Comparison of ENCODE assay signal across 15 cellular contexts in genomic region chr3:179840985-179841384, GRCh38.
A peak's percentile ranks its signal among the peaks of the same experiment; 100 is the strongest.
DNase-seq lines count a peak whose midpoint lies in the region; ATAC-seq, FAIRE-seq and TF ChIP-seq lines count a peak whose summit lies in the region.
"Had no signal": no experiment of that assay in that cellular context is flagged by ENCODE, and none has a peak within 500 bp of the region (broad histone marks: within the 10 kb centered on the region; RNA-seq: fewer than 3 reads in every experiment).

No MANE protein-coding gene starts in this region.

- H3K4me1 Mint-ChIP-seq in activated CD8-positive, alpha-beta T cell treated with anti-CD3 and anti-CD28 coated beads, Interleukin-2, amount 10 ng/mL, durations not matched to agents 7 days and 5 days (ENCODE audit: low read depth): no peaks in the 10 kb centered on the region
- H3K4me1 Mint-ChIP-seq in CD4-positive, alpha-beta memory T cell: no peaks in the 10 kb centered on the region
- H3K4me1 Mint-ChIP-seq: stimulated activated naive B cell treated with anti-CD40 and anti-IgM and Interleukin-4, amounts not matched to agents 10 μg/mL and 1 μg/mL and 100 μg/mL, for 72 hours had no signal

- CTCF ChIA-PET in activated CD8-positive, alpha-beta T cell treated with anti-CD3 and anti-CD28 coated beads, Interleukin-2, amount 10 ng/mL, durations not matched to agents 7 days and 5 days (lab: Charles Lee): no interaction called here
- CTCF ChIA-PET in CD4-positive, alpha-beta memory T cell (lab: Charles Lee; ENCODE audit: partially characterized antibody): no interaction called here

- no peaks in the 10 kb centered on the region for H3K36me3 ChIP-seq in CD4-positive, alpha-beta memory T cell (ENCODE audit: insufficient read depth, low read length)
- H3K36me3 ChIP-seq: adrenal gland, prostate gland had no signal

- H3K27ac ChIP-seq in CD4-positive, alpha-beta memory T cell (ENCODE audit: low read depth, low read length): no peak overlapping the region
- H3K27ac ChIP-seq: adrenal gland, C4-2B, prostate gland had no signal

- peak; percentile 4 for DNase-seq in AG09309 (ENCODE audit: low read depth)
- DNase-seq in HTR-8/SVneo (ENCODE audit: insufficient read length, low spot score): peak; percentile 46
- DNase-seq in astrocyte of the cerebellum (ENCODE audit: low read depth): peak; percentile 67
- peak; percentile 66 for DNase-seq in iris pigment epithelial cell (ENCODE audit: low read depth)
- no peak for DNase-seq in activated CD8-positive, alpha-beta T cell treated with anti-CD3 and anti-CD28 coated beads, Interleukin-2, amount 10 ng/mL, durations not matched to agents 7 days and 5 days
- no peak for DNase-seq in GM19239 (ENCODE audit: insufficient read length, low spot score)
- no peak for DNase-seq in CD4-positive, alpha-beta memory T cell
- DNase-seq: activated CD8-positive, alpha-beta memory T cell treated with anti-CD3 and anti-CD28 coated beads, Interleukin-2, amount 50 U/mL, for 4 hours; mucosa of descending colon; stimulated activated CD4-positive, alpha-beta T cell treated with anti-CD3 and anti-CD28 coated beads, Interleukin-4, amount 100 ng/mL, for 1 hour; stimulated activated naive B cell treated with anti-CD40 and anti-IgM and Interleukin-4, amounts not matched to agents 10 μg/mL and 1 μg/mL and 100 μg/mL, for 72 hours had no signal

- FAIRE-seq in HTR-8/SVneo (lab: Jason Lieb, UNC) (no peak), GM19239 (lab: Jason Lieb, UNC) (no peak)

- no peak for ATAC-seq in activated CD8-positive, alpha-beta T cell treated with anti-CD3 and anti-CD28 coated beads, Interleukin-2, amount 10 ng/mL, durations not matched to agents 7 days and 5 days
- ATAC-seq in HG02981 (IDR thresholded peaks at IDR 0.05; ENCODE audit: unreplicated experiment): no peak
- ATAC-seq: mucosa of descending colon; stimulated activated naive B cell treated with anti-CD40 and anti-IgM and Interleukin-4, amounts not matched to agents 10 μg/mL and 1 μg/mL and 100 μg/mL, for 72 hours had no signal

- H3K27ac Mint-ChIP-seq in activated CD8-positive, alpha-beta T cell treated with anti-CD3 and anti-CD28 coated beads, Interleukin-2, amount 10 ng/mL, durations not matched to agents 7 days and 5 days: no peak overlapping the region
- H3K27ac Mint-ChIP-seq in CD4-positive, alpha-beta memory T cell: no peak overlapping the region
- H3K27ac Mint-ChIP-seq: stimulated activated naive B cell treated with anti-CD40 and anti-IgM and Interleukin-4, amounts not matched to agents 10 μg/mL and 1 μg/mL and 100 μg/mL, for 72 hours had no signal

- intact Hi-C loops in CD4-positive, alpha-beta memory T cell (cut with micrococcal nuclease): no loop called here

- POLR2A ChIA-PET in activated CD8-positive, alpha-beta T cell treated with anti-CD3 and anti-CD28 coated beads, Interleukin-2, amount 10 ng/mL, durations not matched to agents 7 days and 5 days (lab: Charles Lee): no interaction called here
- POLR2A ChIA-PET in CD4-positive, alpha-beta memory T cell (lab: Charles Lee; ENCODE audit: partially characterized antibody): no interaction called here

- H3K27me3 Mint-ChIP-seq in activated CD8-positive, alpha-beta T cell treated with anti-CD3 and anti-CD28 coated beads, Interleukin-2, amount 10 ng/mL, durations not matched to agents 7 days and 5 days (ENCODE audit: low read depth): no peaks in the 10 kb centered on the region
- H3K27me3 Mint-ChIP-seq in CD4-positive, alpha-beta memory T cell: peaks cover 2 to 5% of the 10 kb centered on the region in 2 donors

- H3K9me3 Mint-ChIP-seq in activated CD8-positive, alpha-beta T cell treated with anti-CD3 and anti-CD28 coated beads, Interleukin-2, amount 10 ng/mL, durations not matched to agents 7 days and 5 days (ENCODE audit: insufficient read depth): no peaks in the 10 kb centered on the region
- no peaks in the 10 kb centered on the region for H3K9me3 Mint-ChIP-seq in CD4-positive, alpha-beta memory T cell
- H3K9me3 Mint-ChIP-seq: stimulated activated naive B cell treated with anti-CD40 and anti-IgM and Interleukin-4, amounts not matched to agents 10 μg/mL and 1 μg/mL and 100 μg/mL, for 72 hours had no signal

- H3K4me3 Mint-ChIP-seq in activated CD8-positive, alpha-beta T cell treated with anti-CD3 and anti-CD28 coated beads, Interleukin-2, amount 10 ng/mL, durations not matched to agents 7 days and 5 days: no peak overlapping the region
- no peak overlapping the region for H3K4me3 Mint-ChIP-seq in CD4-positive, alpha-beta memory T cell
- H3K4me3 Mint-ChIP-seq: stimulated activated naive B cell treated with anti-CD40 and anti-IgM and Interleukin-4, amounts not matched to agents 10 μg/mL and 1 μg/mL and 100 μg/mL, for 72 hours had no signal

- H3K9me3 ChIP-seq in CD4-positive, alpha-beta memory T cell (ENCODE audit: control insufficient read depth in 1 of 2, low read length in 2 of 2): no peaks in the 10 kb centered on the region
- H3K9me3 ChIP-seq: adrenal gland, mucosa of descending colon, prostate gland had no signal

- H3K36me3 Mint-ChIP-seq in activated CD8-positive, alpha-beta T cell treated with anti-CD3 and anti-CD28 coated beads, Interleukin-2, amount 10 ng/mL, durations not matched to agents 7 days and 5 days (ENCODE audit: low read depth): no peaks in the 10 kb centered on the region
- H3K36me3 Mint-ChIP-seq in CD4-positive, alpha-beta memory T cell: no peaks in the 10 kb centered on the region
- H3K36me3 Mint-ChIP-seq: stimulated activated naive B cell treated with anti-CD40 and anti-IgM and Interleukin-4, amounts not matched to agents 10 μg/mL and 1 μg/mL and 100 μg/mL, for 72 hours had no signal

- H3K27me3 ChIP-seq in CD4-positive, alpha-beta memory T cell (ENCODE audit: insufficient read depth, low read length): no peaks in the 10 kb centered on the region
- H3K27me3 ChIP-seq: adrenal gland had no signal

- H3K4me3 ChIP-seq in AG09309 (ENCODE audit: control insufficient read depth, low read depth, low read length): no peak overlapping the region
- H3K4me3 ChIP-seq in astrocyte of the cerebellum (ENCODE audit: low read depth, low read length): no peak overlapping the region
- H3K4me3 ChIP-seq in CD4-positive, alpha-beta memory T cell (ENCODE audit: low read length in 2 of 2): no peak overlapping the region
- H3K4me3 ChIP-seq: adrenal gland, mucosa of descending colon, prostate gland had no signal

- no peaks in the 10 kb centered on the region for H3K4me1 ChIP-seq in CD4-positive, alpha-beta memory T cell (ENCODE audit: insufficient read depth, low read length)
- H3K4me1 ChIP-seq: adrenal gland, prostate gland had no signal

- in situ Hi-C loops in astrocyte of the cerebellum (cut with HindIII; ENCODE audit: low sequenced_read_pairs): no loop called here

- TF ChIP-seq CTCF in AG09309 (IDR thresholded peaks at IDR 0.05; ENCODE audit: control insufficient read depth, insufficient read depth, low read depth, low read length, missing control alignments) (no peak), astrocyte of the cerebellum (IDR thresholded peaks at IDR 0.05; ENCODE audit: low read depth, low read length, missing control alignments) (no peak)

Comparison
In these comparisons a context has a peak if more than half of its experiments do, and no peak if none do; other contexts are left out.
1. DNase-seq: peak in AG09309 (single experiment), HTR-8/SVneo (single experiment), astrocyte of the cerebellum (single experiment) and iris pigment epithelial cell (single experiment); none in activated CD8-positive, alpha-beta T cell treated with anti-CD3 and anti-CD28 coated beads, Interleukin-2, amount 10 ng/mL, durations not matched to agents 7 days and 5 days (single experiment), GM19239 (single experiment) and CD4-positive, alpha-beta memory T cell (0 of 5).